In the genomic region with DNA sequence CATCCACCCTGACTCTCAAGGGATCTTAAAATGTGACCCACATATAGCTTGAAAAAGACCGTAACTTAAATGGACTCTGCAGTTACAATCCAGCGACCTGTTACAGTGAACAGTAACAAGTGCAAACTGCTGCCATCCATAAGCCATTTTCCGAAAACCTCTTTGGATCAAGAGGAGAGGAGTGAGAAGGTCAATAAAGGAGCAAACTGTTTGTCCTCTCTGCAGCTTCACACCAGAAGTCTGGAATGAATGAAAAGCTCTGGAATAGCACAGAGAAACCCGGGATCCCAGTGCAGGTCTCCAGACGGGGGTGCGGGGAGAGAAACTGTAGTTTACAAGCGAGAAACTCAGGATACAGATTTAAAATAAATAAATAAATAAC, we compare ENCODE assay signal across 9 cellular contexts. TPM values are rescaled to one million over a fixed set of nuclear protein-coding genes. Genes with fewer than 3 reads are reported as not detected.
DNase-seq lines count a peak whose midpoint lies in the region; ATAC-seq and TF ChIP-seq lines count a peak whose summit lies in the region.
"Had no signal": no experiment of that assay in that cellular context is flagged by ENCODE, and none has a peak within 500 bp of the region (broad histone marks: within the 10 kb centered on the region; RNA-seq: fewer than 3 reads in every experiment).

No MANE protein-coding gene starts in this region.

- H3K4me3 ChIP-seq in GM08714 (ENCODE audit: low read length) = peak overlapping the region; percentile 100
- H3K4me3 ChIP-seq in cardiac fibroblast (replicated peaks in 1 of 2; ENCODE audit: low read depth in 2 of 2, low read length in 2 of 2) = peak overlapping the region; percentile 82 to 87
- peak overlapping the region; percentile 69 to 94 (median 79) for H3K4me3 ChIP-seq in upper lobe of left lung

- H3K4me1 ChIP-seq in upper lobe of left lung = peaks cover 8 to 29% (median 16%) of the 10 kb centered on the region in 4 donors

- H3K9me3 ChIP-seq in upper lobe of left lung = no peaks in the 10 kb centered on the region

- ATAC-seq in upper lobe of left lung (ENCODE audit: low FRiP score in 2 of 2) (no peak), HG03025 (IDR thresholded peaks at IDR 0.05; ENCODE audit: low FRiP score, unreplicated experiment) (no peak), GM18873 (IDR thresholded peaks at IDR 0.05; ENCODE audit: low FRiP score, unreplicated experiment) (no peak)

- TF ChIP-seq EP300 in upper lobe of left lung (IDR thresholded peaks at IDR 0.05) = no peak

- DNase-seq in NCI-H1105 treated with DMSO at 0.1 percent for 48 hours (lab: John Stamatoyannopoulos, UW) (peak; percentile 67), cardiac fibroblast (ENCODE audit: low read depth in 2 of 2) (no peak), medulla oblongata (ENCODE audit: extremely low spot score) (peak; percentile 12), upper lobe of left lung (no peak), NCI-H2107 treated with DMSO at 0.1 percent for 48 hours (lab: John Stamatoyannopoulos, UW; ENCODE audit: unreplicated experiment) (no peak)

- TF ChIP-seq CTCF in cardiac fibroblast (IDR thresholded peaks at IDR 0.05; ENCODE audit: low read depth, low read length) (no peak), upper lobe of left lung (IDR thresholded peaks at IDR 0.05) (no peak)

- no peak for TF ChIP-seq POLR2A in upper lobe of left lung (IDR thresholded peaks at IDR 0.05)

- WGBS in upper lobe of left lung, 2 donors = 2 to 9% methylated on average over 7 of the region's 7 CpGs

- peak overlapping the region; percentile 40 to 81 (median 48) for H3K27ac ChIP-seq in upper lobe of left lung

- H3K36me3 ChIP-seq in upper lobe of left lung = peaks cover 0 to 16% (median 6%) of the 10 kb centered on the region in 4 donors

- no peaks in the 10 kb centered on the region for H3K27me3 ChIP-seq in upper lobe of left lung

RNA-seq across cellular contexts. Expression of gene ZDHHC21, which starts 0.7 kb away (rescaled TPM):
- total RNA-seq in upper lobe of left lung = 10 to 100 TPM in 5 of 6 donors, 1 to 10 TPM in 1; 6.5 to 46.5 (median 21.1) TPM

RNA-seq across cellular contexts. Expression of gene CER1, which starts 30.0 kb away (rescaled TPM):
- not detected for total RNA-seq in upper lobe of left lung
- total RNA-seq: activated CD8-positive, alpha-beta memory T cell treated with anti-CD3 and anti-CD28 coated beads for 36 hours had no signal

Comparison
In these comparisons a context has a peak if more than half of its experiments do, and no peak if none do; other contexts are left out.
1. DNase-seq: peak in NCI-H1105 treated with DMSO at 0.1 percent for 48 hours (single experiment) and medulla oblongata (single experiment); none in cardiac fibroblast (0 of 2), upper lobe of left lung (0 of 2) and NCI-H2107 treated with DMSO at 0.1 percent for 48 hours (single experiment).
2. Peak in every context shown above with its lines, with median percentiles within 50 percentile points of each other: H3K4me3 ChIP-seq.